Comparison of ENCODE assay signal across 9 cellular contexts in genomic region chr11:102546923-102547471, GRCh38. TPM values are rescaled to one million over a fixed set of nuclear protein-coding genes. Genes with fewer than 3 reads are reported as not detected.
DNase-seq lines count a peak whose midpoint lies in the region; ATAC-seq and TF ChIP-seq lines count a peak whose summit lies in the region.
"Had no signal": no experiment of that assay in that cellular context is flagged by ENCODE, and none has a peak within 500 bp of the region (broad histone marks: within the 10 kb centered on the region; RNA-seq: fewer than 3 reads in every experiment).

No MANE protein-coding gene starts in this region.

- H3K4me2 ChIP-seq in OCI-LY7 (ENCODE audit: low read length) (no peak overlapping the region), H9 (ENCODE audit: insufficient read depth, insufficient read length, low read length) (no peak overlapping the region)

- H2BK15ac ChIP-seq in H9 (ENCODE audit: low read depth, low read length): no peak overlapping the region

- no peak overlapping the region for H3K9ac ChIP-seq in H9 (ENCODE audit: extremely low read depth, insufficient read length, low read length)

- H3K9me3 ChIP-seq in OCI-LY7 (ENCODE audit: low read length) (no peaks in the 10 kb centered on the region), H9 (ENCODE audit: control insufficient read depth, low read depth, low read length) (no peaks in the 10 kb centered on the region)

- H2BK5ac ChIP-seq in H9 (ENCODE audit: insufficient read length, low read length): no peak overlapping the region

- no CpG with 5 or more reads among the region's 3 CpGs for WGBS in H9 (ENCODE audit: extremely low coverage, insufficient read length, low lambda C conversion rate)

- H2BK120ac ChIP-seq in H9 (ENCODE audit: low read depth, low read length, poor library complexity, severe bottlenecking): no peak overlapping the region

- in situ Hi-C loops in Caki2 (cut with HindIII; ENCODE audit: low pct_unique_long_range_greater_than_20kb, low sequenced_read_pairs): no loop called here

- H2AK5ac ChIP-seq in H9 (ENCODE audit: insufficient read length, low read length): no peak overlapping the region

- H4K91ac ChIP-seq in H9 (ENCODE audit: insufficient read length, low read depth, low read length): no peak overlapping the region

- H3T11ph ChIP-seq in H9 (ENCODE audit: low read length): no peak overlapping the region

- DNase-seq in Caki2 (ENCODE audit: low read depth) (peak; percentile 55), OCI-LY7 (ENCODE audit: low spot score) (peak; percentile 18), H9 (no peak), COR-L47 (lab: John Stamatoyannopoulos, UW) (no peak), GM19240 (ENCODE audit: insufficient read length, low spot score) (no peak)
- DNase-seq in activated CD4-positive, alpha-beta memory T cell treated with anti-CD3 and anti-CD28 coated beads for 36 hours: no peak
- DNase-seq: NCI-H1092 treated with DMSO at 0.1 percent for 48 hours had no signal

- no peak overlapping the region for H3K56ac ChIP-seq in H9 (ENCODE audit: insufficient read length, low read depth, low read length)

- H3K27ac ChIP-seq in OCI-LY7 (ENCODE audit: low read depth, low read length, poor library complexity, severe bottlenecking) (no peak overlapping the region), H9 (ENCODE audit: insufficient read length, low read depth, low read length) (no peak overlapping the region)

- no peaks in the 10 kb centered on the region for H4K20me1 ChIP-seq in OCI-LY7 (ENCODE audit: insufficient read depth, low read length)
- H4K20me1 ChIP-seq in H9 (ENCODE audit: control insufficient read depth, insufficient read depth, insufficient read length): no peaks in the 10 kb centered on the region

- H3K23ac ChIP-seq in H9 (ENCODE audit: insufficient read length, low read depth, low read length): no peak overlapping the region

- no peak overlapping the region for H3K4me3 ChIP-seq in OCI-LY7 (ENCODE audit: low read depth, low read length, poor library complexity, severe bottlenecking)

- H2AFZ ChIP-seq in OCI-LY7 (ENCODE audit: low read length): peak overlapping the region; percentile 70
- H2AFZ ChIP-seq in H9 (ENCODE audit: low read length): no peak overlapping the region

- H3K14ac ChIP-seq in H9 (ENCODE audit: insufficient read depth, low read length): no peak overlapping the region

- peaks cover 5 to 11% of the 10 kb centered on the region in 2 experiments for H3K4me1 Mint-ChIP-seq in H9
- H3K4me1 Mint-ChIP-seq in activated CD4-positive, alpha-beta memory T cell treated with anti-CD3 and anti-CD28 coated beads for 36 hours (ENCODE audit: low read depth): no peaks in the 10 kb centered on the region

- H3K4ac ChIP-seq in H9 (ENCODE audit: low read depth, low read length): no peak overlapping the region

- BruUV-seq in OCI-LY7 (replicated peaks; lab: Mats Ljungman, UMichigan): no TSS peak

- H2BK12ac ChIP-seq in H9 (ENCODE audit: insufficient read length, low read depth, low read length): no peak overlapping the region

- H2BK20ac ChIP-seq in H9 (ENCODE audit: low read depth, low read length, poor library complexity, severe bottlenecking): no peak overlapping the region

- no peak overlapping the region for H4K5ac ChIP-seq in H9 (ENCODE audit: insufficient read length, low read depth, low read length)

- no peaks in the 10 kb centered on the region for H3K23me2 ChIP-seq in H9 (ENCODE audit: insufficient read length, low read depth, low read length, poor library complexity, severe bottlenecking)

- H3K27me3 Mint-ChIP-seq in H9 (ENCODE audit: low read depth): no peaks in the 10 kb centered on the region
- H3K27me3 Mint-ChIP-seq in activated CD4-positive, alpha-beta memory T cell treated with anti-CD3 and anti-CD28 coated beads for 36 hours: peaks cover 2% of the 10 kb centered on the region

- intact Hi-C loops in OCI-LY7 (cut with micrococcal nuclease; ENCODE audit: unreplicated experiment): no loop called here
- intact Hi-C loops in activated CD4-positive, alpha-beta memory T cell treated with anti-CD3 and anti-CD28 coated beads for 36 hours (cut with micrococcal nuclease): no loop called here

- no peaks in the 10 kb centered on the region for H3K9me2 ChIP-seq in OCI-LY7 (ENCODE audit: insufficient read depth, low read length)

- peaks cover 15% of the 10 kb centered on the region for H3K4me1 ChIP-seq in OCI-LY7 (ENCODE audit: insufficient read depth, low read length, poor library complexity, severe bottlenecking)
- no peaks in the 10 kb centered on the region; the same call in 1 of the 2 replicates for H3K4me1 ChIP-seq in H9 (ENCODE audit: insufficient read depth, low read length)

- H3K36me3 ChIP-seq in OCI-LY7 (ENCODE audit: insufficient read depth, low read length): no peaks in the 10 kb centered on the region

- no peaks in the 10 kb centered on the region for H3K79me2 ChIP-seq in OCI-LY7 (ENCODE audit: insufficient read depth, low read depth, low read length)
- H3K79me2 ChIP-seq in H9 (ENCODE audit: insufficient read depth, low read length): no peaks in the 10 kb centered on the region

- no peaks in the 10 kb centered on the region for H3K79me1 ChIP-seq in H9 (ENCODE audit: insufficient read depth, low read depth, low read length, poor library complexity, severe bottlenecking)

- H3K27ac Mint-ChIP-seq in H9: no peak overlapping the region
- H3K27ac Mint-ChIP-seq in activated CD4-positive, alpha-beta memory T cell treated with anti-CD3 and anti-CD28 coated beads for 36 hours: no peak overlapping the region

- ATAC-seq in GM19438 (IDR thresholded peaks at IDR 0.05; ENCODE audit: low read depth, unreplicated experiment): peak; percentile 64
- ATAC-seq in HG03066 (IDR thresholded peaks at IDR 0.05; ENCODE audit: low read depth, unreplicated experiment): peak; percentile 70

- no peak overlapping the region for H4K8ac ChIP-seq in H9 (replicated peaks; ENCODE audit: insufficient read length, low read depth, low read length)

- POLR2A ChIA-PET in OCI-LY7 (lab: Charles Lee): interaction anchor here (0.7 to 1.7 kb wide), 6 partner anchors 13 to 954 kb away, joined by 3 to 13 read pairs (median 6); no protein-coding TSS in a partner anchor
- POLR2A ChIA-PET in activated CD4-positive, alpha-beta memory T cell treated with anti-CD3 and anti-CD28 coated beads for 36 hours (lab: Charles Lee): no interaction called here

- no peaks in the 10 kb centered on the region for H3K36me3 Mint-ChIP-seq in H9 (ENCODE audit: insufficient read depth in 1 of 3, low read depth in 3 of 3)
- H3K36me3 Mint-ChIP-seq in activated CD4-positive, alpha-beta memory T cell treated with anti-CD3 and anti-CD28 coated beads for 36 hours: no peaks in the 10 kb centered on the region

- no peaks in the 10 kb centered on the region for H3K9me3 Mint-ChIP-seq in H9
- no peaks in the 10 kb centered on the region for H3K9me3 Mint-ChIP-seq in activated CD4-positive, alpha-beta memory T cell treated with anti-CD3 and anti-CD28 coated beads for 36 hours

- H3K4me3 Mint-ChIP-seq in H9: no peak overlapping the region
- H3K4me3 Mint-ChIP-seq in activated CD4-positive, alpha-beta memory T cell treated with anti-CD3 and anti-CD28 coated beads for 36 hours: no peak overlapping the region

- H3K27me3 ChIP-seq in H9 (ENCODE audit: insufficient read depth, low read length): no peaks in the 10 kb centered on the region

- H3K18ac ChIP-seq in H9 (ENCODE audit: insufficient read length, low read depth, low read length): no peak overlapping the region

- no peak for TF ChIP-seq CTCF in OCI-LY7 (conservative IDR thresholded peaks at IDR 0.05; ENCODE audit: low read length)
- no peak for TF ChIP-seq CTCF in H9 (conservative IDR thresholded peaks at IDR 0.05)

- CTCF ChIA-PET in OCI-LY7 (lab: Charles Lee; ENCODE audit: unreplicated experiment): no interaction called here
- CTCF ChIA-PET in activated CD4-positive, alpha-beta memory T cell treated with anti-CD3 and anti-CD28 coated beads for 36 hours (lab: Charles Lee): no interaction called here

RNA-seq across cellular contexts. Expression of gene MMP7, which starts 16.4 kb away (rescaled TPM):
- 1,017 and 1,188 TPM in 2 replicates for total RNA-seq in Caki2 (2014; rRNA removed; shearing (Covaris generic); ENCODE audit: low replicate concordance)
- total RNA-seq in OCI-LY7 (2014; rRNA removed; shearing (Covaris generic)): not detected in 2 replicates
- total RNA-seq in OCI-LY7 (2022): not detected in 2 replicates
- not detected in 2 replicates for total RNA-seq in H9 (2021)
- not detected for total RNA-seq in activated CD4-positive, alpha-beta memory T cell treated with anti-CD3 and anti-CD28 coated beads for 36 hours

Comparison
In these comparisons a context has a peak if more than half of its experiments do, and no peak if none do; other contexts are left out.
1. DNase-seq: peak in Caki2 (single experiment) and OCI-LY7 (single experiment); none in H9 (single experiment), COR-L47 (single experiment), GM19240 (single experiment) and activated CD4-positive, alpha-beta memory T cell treated with anti-CD3 and anti-CD28 coated beads for 36 hours (single experiment).
2. RNA of gene MMP7, which starts 16.4 kb away (total RNA-seq): 1,017 to 1,188 TPM in Caki2; not detected in OCI-LY7, not detected in H9 and not detected in activated CD4-positive, alpha-beta memory T cell treated with anti-CD3 and anti-CD28 coated beads for 36 hours; every median in the first group is over 1,000 times any median in the second.